ENCODE assay signal across 1 cellular context in the genomic region with DNA sequence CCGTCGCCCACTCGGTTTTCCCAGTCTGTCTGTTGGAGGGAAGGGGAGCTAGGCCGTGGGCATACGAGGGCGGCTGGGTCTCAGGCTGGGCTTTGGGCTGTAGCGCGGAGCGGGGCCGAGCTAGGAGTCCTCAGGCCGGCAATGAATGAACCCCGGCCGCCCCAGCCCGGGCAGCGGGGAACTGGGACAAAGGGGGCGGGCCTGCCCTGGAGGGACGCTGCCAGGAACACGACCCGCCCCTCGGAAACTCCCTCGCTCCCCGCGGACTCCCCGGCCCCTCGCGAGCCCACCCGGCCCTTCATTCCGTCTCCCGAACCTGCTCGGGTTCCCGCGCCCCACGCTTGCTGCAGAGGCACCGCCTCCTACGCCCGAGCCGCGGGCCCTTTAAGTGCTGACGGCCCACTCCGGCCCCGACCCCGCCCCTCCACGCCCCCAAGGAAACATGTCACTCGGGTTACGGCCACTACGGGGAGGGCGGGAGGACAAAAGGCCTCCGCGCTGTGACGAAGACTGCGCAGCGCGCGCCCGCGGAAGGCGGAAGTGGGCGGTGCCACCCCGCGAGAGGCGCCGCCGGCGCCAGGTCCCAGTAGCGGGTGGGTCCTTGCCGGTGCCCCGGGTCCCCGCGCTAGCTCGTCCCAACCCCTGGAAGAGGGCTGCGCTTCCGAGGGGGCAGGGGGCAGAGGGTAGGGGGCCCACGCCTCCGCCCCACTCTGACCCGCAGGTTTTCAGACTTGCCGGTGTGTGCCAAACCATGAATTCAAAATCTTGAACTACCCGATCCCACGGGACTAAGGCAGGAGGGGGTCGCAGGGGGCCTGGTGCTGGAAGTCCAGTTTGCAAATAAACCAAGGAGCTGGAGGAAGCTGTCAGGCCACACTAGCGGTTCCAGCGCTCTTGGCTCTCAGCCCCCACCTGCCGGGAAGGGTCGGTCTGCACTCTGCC.
A peak's percentile ranks its signal among the peaks of the same experiment; 100 is the strongest.
TF ChIP-seq lines count a peak whose summit lies in the region.

A gene (minus strand): TSS at position 359 of the 942 bp plus-strand sequence. CDS start 1,747 bp downstream, outside the sequence.

TF ChIP-seq in HEK293, 187 proteins besides CTCF, POLR2A, EP300 and RAD21 (continued from another document and continues in another):
- no peak for TF ChIP-seq ZNF214 (tag by site-specific recombination; IDR thresholded peaks at IDR 0.05; ENCODE audit: borderline replicate concordance)
- no peak for TF ChIP-seq ZNF24 (tag by site-specific recombination; IDR thresholded peaks at IDR 0.05)
- TF ChIP-seq, protein P1, sequence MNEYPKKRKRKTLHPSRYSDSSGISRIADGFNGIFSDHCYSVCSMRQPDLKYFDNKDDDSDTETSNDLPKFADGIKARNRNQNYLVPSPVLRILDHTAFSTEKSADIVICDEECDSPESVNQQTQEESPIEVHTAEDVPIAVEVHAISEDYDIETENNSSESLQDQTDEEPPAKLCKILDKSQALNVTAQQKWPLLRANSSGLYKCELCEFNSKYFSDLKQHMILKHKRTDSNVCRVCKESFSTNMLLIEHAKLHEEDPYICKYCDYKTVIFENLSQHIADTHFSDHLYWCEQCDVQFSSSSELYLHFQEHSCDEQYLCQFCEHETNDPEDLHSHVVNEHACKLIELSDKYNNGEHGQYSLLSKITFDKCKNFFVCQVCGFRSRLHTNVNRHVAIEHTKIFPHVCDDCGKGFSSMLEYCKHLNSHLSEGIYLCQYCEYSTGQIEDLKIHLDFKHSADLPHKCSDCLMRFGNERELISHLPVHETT (tag by site-specific recombination; IDR thresholded peaks at IDR 0.05): no peak
- TF ChIP-seq ZNF335 (tag by site-specific recombination; conservative IDR thresholded peaks at IDR 0.05): peak; percentile 91
- no peak for TF ChIP-seq ZNF658 (tag by site-specific recombination; IDR thresholded peaks at IDR 0.05)
- TF ChIP-seq, protein P2, sequence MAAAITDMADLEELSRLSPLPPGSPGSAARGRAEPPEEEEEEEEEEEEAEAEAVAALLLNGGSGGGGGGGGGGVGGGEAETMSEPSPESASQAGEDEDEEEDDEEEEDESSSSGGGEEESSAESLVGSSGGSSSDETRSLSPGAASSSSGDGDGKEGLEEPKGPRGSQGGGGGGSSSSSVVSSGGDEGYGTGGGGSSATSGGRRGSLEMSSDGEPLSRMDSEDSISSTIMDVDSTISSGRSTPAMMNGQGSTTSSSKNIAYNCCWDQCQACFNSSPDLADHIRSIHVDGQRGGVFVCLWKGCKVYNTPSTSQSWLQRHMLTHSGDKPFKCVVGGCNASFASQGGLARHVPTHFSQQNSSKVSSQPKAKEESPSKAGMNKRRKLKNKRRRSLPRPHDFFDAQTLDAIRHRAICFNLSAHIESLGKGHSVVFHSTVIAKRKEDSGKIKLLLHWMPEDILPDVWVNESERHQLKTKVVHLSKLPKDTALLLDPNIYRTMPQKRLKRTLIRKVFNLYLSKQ (tag by site-specific recombination; IDR thresholded peaks at IDR 0.05; ENCODE audit: borderline replicate concordance): no peak
- TF ChIP-seq, protein P3, sequence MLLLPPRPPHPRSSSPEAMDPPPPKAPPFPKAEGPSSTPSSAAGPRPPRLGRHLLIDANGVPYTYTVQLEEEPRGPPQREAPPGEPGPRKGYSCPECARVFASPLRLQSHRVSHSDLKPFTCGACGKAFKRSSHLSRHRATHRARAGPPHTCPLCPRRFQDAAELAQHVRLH (tag by site-specific recombination; IDR thresholded peaks at IDR 0.05): no peak
- TF ChIP-seq, protein P4, sequence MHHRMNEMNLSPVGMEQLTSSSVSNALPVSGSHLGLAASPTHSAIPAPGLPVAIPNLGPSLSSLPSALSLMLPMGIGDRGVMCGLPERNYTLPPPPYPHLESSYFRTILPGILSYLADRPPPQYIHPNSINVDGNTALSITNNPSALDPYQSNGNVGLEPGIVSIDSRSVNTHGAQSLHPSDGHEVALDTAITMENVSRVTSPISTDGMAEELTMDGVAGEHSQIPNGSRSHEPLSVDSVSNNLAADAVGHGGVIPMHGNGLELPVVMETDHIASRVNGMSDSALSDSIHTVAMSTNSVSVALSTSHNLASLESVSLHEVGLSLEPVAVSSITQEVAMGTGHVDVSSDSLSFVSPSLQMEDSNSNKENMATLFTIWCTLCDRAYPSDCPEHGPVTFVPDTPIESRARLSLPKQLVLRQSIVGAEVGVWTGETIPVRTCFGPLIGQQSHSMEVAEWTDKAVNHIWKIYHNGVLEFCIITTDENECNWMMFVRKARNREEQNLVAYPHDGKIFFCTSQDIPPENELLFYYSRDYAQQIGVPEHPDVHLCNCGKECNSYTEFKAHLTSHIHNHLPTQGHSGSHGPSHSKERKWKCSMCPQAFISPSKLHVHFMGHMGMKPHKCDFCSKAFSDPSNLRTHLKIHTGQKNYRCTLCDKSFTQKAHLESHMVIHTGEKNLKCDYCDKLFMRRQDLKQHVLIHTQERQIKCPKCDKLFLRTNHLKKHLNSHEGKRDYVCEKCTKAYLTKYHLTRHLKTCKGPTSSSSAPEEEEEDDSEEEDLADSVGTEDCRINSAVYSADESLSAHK (tag by site-specific recombination; IDR thresholded peaks at IDR 0.05): no peak
- no peak for TF ChIP-seq ZNF510 (tag by site-specific recombination; IDR thresholded peaks at IDR 0.05; ENCODE audit: insufficient replicate concordance)
- TF ChIP-seq, protein P5, sequence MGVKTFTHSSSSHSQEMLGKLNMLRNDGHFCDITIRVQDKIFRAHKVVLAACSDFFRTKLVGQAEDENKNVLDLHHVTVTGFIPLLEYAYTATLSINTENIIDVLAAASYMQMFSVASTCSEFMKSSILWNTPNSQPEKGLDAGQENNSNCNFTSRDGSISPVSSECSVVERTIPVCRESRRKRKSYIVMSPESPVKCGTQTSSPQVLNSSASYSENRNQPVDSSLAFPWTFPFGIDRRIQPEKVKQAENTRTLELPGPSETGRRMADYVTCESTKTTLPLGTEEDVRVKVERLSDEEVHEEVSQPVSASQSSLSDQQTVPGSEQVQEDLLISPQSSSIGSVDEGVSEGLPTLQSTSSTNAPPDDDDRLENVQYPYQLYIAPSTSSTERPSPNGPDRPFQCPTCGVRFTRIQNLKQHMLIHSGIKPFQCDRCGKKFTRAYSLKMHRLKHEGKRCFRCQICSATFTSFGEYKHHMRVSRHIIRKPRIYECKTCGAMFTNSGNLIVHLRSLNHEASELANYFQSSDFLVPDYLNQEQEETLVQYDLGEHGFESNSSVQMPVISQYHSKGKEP (tag by site-specific recombination; IDR thresholded peaks at IDR 0.05): no peak
- TF ChIP-seq ZNF664 (tag by site-specific recombination; IDR thresholded peaks at IDR 0.05): no peak
- no peak for TF ChIP-seq SCRT2 (tag by site-specific recombination; IDR thresholded peaks at IDR 0.05)
- TF ChIP-seq, protein P6, sequence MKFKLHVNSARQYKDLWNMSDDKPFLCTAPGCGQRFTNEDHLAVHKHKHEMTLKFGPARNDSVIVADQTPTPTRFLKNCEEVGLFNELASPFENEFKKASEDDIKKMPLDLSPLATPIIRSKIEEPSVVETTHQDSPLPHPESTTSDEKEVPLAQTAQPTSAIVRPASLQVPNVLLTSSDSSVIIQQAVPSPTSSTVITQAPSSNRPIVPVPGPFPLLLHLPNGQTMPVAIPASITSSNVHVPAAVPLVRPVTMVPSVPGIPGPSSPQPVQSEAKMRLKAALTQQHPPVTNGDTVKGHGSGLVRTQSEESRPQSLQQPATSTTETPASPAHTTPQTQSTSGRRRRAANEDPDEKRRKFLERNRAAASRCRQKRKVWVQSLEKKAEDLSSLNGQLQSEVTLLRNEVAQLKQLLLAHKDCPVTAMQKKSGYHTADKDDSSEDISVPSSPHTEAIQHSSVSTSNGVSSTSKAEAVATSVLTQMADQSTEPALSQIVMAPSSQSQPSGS (tag by site-specific recombination; IDR thresholded peaks at IDR 0.05; ENCODE audit: low read depth): no peak; the same call in 1 of the 2 replicates
- TF ChIP-seq YY2 (tag by site-specific recombination; IDR thresholded peaks at IDR 0.05): no peak
- no peak for TF ChIP-seq ZNF266 (tag by site-specific recombination; IDR thresholded peaks at IDR 0.05; ENCODE audit: low read depth)
- TF ChIP-seq KLF10 (tag by site-specific recombination; IDR thresholded peaks at IDR 0.05): peak; percentile 97
- no peak for TF ChIP-seq ZNF155 (tag by site-specific recombination; IDR thresholded peaks at IDR 0.05)
- no peak for TF ChIP-seq ZNF514 (tag by site-specific recombination; IDR thresholded peaks at IDR 0.05)
- no peak for TF ChIP-seq ZNF544 (tag by site-specific recombination; IDR thresholded peaks at IDR 0.05)
- TF ChIP-seq ZNF560 (tag by site-specific recombination; IDR thresholded peaks at IDR 0.05; ENCODE audit: borderline replicate concordance): no peak
- TF ChIP-seq, protein P7, sequence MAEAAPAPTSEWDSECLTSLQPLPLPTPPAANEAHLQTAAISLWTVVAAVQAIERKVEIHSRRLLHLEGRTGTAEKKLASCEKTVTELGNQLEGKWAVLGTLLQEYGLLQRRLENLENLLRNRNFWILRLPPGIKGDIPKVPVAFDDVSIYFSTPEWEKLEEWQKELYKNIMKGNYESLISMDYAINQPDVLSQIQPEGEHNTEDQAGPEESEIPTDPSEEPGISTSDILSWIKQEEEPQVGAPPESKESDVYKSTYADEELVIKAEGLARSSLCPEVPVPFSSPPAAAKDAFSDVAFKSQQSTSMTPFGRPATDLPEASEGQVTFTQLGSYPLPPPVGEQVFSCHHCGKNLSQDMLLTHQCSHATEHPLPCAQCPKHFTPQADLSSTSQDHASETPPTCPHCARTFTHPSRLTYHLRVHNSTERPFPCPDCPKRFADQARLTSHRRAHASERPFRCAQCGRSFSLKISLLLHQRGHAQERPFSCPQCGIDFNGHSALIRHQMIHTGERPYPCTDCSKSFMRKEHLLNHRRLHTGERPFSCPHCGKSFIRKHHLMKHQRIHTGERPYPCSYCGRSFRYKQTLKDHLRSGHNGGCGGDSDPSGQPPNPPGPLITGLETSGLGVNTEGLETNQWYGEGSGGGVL (tag by site-specific recombination; IDR thresholded peaks at IDR 0.05): no peak
- no peak for TF ChIP-seq ZNF473 (tag by site-specific recombination; IDR thresholded peaks at IDR 0.05)
- TF ChIP-seq ZFP69B (tag by site-specific recombination; IDR thresholded peaks at IDR 0.05): peak; percentile 72; the same call in 1 of the 2 replicates
- TF ChIP-seq ZNF747 (tag by site-specific recombination; IDR thresholded peaks at IDR 0.05): no peak
- no peak for TF ChIP-seq ZNF530 (tag by site-specific recombination; IDR thresholded peaks at IDR 0.05; ENCODE audit: low read depth)
- TF ChIP-seq ZNF426 (tag by site-specific recombination; IDR thresholded peaks at IDR 0.05): no peak
- TF ChIP-seq, protein P8, sequence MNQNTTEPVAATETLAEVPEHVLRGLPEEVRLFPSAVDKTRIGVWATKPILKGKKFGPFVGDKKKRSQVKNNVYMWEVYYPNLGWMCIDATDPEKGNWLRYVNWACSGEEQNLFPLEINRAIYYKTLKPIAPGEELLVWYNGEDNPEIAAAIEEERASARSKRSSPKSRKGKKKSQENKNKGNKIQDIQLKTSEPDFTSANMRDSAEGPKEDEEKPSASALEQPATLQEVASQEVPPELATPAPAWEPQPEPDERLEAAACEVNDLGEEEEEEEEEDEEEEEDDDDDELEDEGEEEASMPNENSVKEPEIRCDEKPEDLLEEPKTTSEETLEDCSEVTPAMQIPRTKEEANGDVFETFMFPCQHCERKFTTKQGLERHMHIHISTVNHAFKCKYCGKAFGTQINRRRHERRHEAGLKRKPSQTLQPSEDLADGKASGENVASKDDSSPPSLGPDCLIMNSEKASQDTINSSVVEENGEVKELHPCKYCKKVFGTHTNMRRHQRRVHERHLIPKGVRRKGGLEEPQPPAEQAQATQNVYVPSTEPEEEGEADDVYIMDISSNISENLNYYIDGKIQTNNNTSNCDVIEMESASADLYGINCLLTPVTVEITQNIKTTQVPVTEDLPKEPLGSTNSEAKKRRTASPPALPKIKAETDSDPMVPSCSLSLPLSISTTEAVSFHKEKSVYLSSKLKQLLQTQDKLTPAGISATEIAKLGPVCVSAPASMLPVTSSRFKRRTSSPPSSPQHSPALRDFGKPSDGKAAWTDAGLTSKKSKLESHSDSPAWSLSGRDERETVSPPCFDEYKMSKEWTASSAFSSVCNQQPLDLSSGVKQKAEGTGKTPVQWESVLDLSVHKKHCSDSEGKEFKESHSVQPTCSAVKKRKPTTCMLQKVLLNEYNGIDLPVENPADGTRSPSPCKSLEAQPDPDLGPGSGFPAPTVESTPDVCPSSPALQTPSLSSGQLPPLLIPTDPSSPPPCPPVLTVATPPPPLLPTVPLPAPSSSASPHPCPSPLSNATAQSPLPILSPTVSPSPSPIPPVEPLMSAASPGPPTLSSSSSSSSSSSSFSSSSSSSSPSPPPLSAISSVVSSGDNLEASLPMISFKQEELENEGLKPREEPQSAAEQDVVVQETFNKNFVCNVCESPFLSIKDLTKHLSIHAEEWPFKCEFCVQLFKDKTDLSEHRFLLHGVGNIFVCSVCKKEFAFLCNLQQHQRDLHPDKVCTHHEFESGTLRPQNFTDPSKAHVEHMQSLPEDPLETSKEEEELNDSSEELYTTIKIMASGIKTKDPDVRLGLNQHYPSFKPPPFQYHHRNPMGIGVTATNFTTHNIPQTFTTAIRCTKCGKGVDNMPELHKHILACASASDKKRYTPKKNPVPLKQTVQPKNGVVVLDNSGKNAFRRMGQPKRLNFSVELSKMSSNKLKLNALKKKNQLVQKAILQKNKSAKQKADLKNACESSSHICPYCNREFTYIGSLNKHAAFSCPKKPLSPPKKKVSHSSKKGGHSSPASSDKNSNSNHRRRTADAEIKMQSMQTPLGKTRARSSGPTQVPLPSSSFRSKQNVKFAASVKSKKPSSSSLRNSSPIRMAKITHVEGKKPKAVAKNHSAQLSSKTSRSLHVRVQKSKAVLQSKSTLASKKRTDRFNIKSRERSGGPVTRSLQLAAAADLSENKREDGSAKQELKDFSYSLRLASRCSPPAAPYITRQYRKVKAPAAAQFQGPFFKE (tag by site-specific recombination; IDR thresholded peaks at IDR 0.05; ENCODE audit: borderline replicate concordance): no peak
- no peak for TF ChIP-seq ZNF548 (tag by site-specific recombination; IDR thresholded peaks at IDR 0.05)
- TF ChIP-seq ZNF354C (tag by site-specific recombination; IDR thresholded peaks at IDR 0.05; ENCODE audit: borderline replicate concordance, low read depth): no peak
- TF ChIP-seq ZFP41 (tag by site-specific recombination; IDR thresholded peaks at IDR 0.05; ENCODE audit: borderline replicate concordance): no peak
- no peak for TF ChIP-seq ZNF48 (tag by site-specific recombination; IDR thresholded peaks at IDR 0.05)
- TF ChIP-seq ZNF133 (tag by site-specific recombination; IDR thresholded peaks at IDR 0.05): no peak
- TF ChIP-seq, protein P9, sequence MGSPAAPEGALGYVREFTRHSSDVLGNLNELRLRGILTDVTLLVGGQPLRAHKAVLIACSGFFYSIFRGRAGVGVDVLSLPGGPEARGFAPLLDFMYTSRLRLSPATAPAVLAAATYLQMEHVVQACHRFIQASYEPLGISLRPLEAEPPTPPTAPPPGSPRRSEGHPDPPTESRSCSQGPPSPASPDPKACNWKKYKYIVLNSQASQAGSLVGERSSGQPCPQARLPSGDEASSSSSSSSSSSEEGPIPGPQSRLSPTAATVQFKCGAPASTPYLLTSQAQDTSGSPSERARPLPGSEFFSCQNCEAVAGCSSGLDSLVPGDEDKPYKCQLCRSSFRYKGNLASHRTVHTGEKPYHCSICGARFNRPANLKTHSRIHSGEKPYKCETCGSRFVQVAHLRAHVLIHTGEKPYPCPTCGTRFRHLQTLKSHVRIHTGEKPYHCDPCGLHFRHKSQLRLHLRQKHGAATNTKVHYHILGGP (tag by site-specific recombination; IDR thresholded peaks at IDR 0.05): no peak
